ENCODE assay signal across 22 cellular contexts in the genomic region with DNA sequence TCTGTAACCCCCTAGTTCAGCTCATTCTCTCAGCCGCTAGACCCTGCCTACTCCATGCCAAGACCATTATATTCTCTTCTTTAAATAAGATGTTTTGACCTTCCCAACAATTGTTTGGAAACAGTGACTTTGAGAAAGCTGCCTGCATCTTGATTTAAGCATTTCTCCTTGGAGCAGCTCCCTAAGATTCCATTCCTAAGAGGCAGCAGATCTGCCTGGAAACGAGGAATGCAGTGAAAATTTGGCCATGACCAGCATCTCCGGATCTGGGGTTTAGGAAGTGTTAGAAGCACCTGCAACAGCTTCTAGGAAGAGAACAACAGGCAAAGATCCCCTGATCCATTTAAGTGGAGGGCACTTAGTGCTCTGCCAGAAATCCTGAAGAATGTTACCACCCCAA.
DNase-seq lines count a peak whose midpoint lies in the region; ATAC-seq, FAIRE-seq and TF ChIP-seq lines count a peak whose summit lies in the region.
"Had no signal": no experiment of that assay in that cellular context is flagged by ENCODE, and none has a peak within 500 bp of the region (broad histone marks: within the 10 kb centered on the region; RNA-seq: fewer than 3 reads in every experiment).

No MANE protein-coding gene starts in this region.

- peaks cover 3% of the 10 kb centered on the region for H3K27me3 Mint-ChIP-seq in astrocyte (ENCODE audit: low read depth, unreplicated experiment)
- H3K27me3 Mint-ChIP-seq: CD4-positive, alpha-beta T cell had no signal

- H3K27ac Mint-ChIP-seq in astrocyte (ENCODE audit: unreplicated experiment): no peak overlapping the region
- H3K27ac Mint-ChIP-seq: CD4-positive, alpha-beta T cell; IgD-negative memory B cell had no signal

- H3K9me3 ChIP-seq in astrocyte (ENCODE audit: insufficient read depth, low read depth, low read length) (no peaks in the 10 kb centered on the region), upper lobe of right lung (no peaks in the 10 kb centered on the region), adrenal gland (replicated peaks in 1 of 3) (no peaks in the 10 kb centered on the region)
- H3K9me3 ChIP-seq: A549, Caco-2 had no signal

- H2AFZ ChIP-seq in astrocyte (ENCODE audit: low read depth, low read length): no peak overlapping the region

- peaks cover 18% of the 10 kb centered on the region for H3K4me1 Mint-ChIP-seq in astrocyte (ENCODE audit: low read depth, unreplicated experiment)
- H3K4me1 Mint-ChIP-seq: IgD-negative memory B cell had no signal

- peaks cover 3% of the 10 kb centered on the region for H3K9me3 Mint-ChIP-seq in astrocyte (ENCODE audit: unreplicated experiment)
- H3K9me3 Mint-ChIP-seq: CD4-positive, alpha-beta T cell had no signal

- peak; percentile 13 for DNase-seq in EL
- DNase-seq in astrocyte (ENCODE audit: low read depth): peak; percentile 34
- DNase-seq in islet precursor cell: peak; percentile 57
- DNase-seq in upper lobe of right lung: no peak
- DNase-seq in A172 (ENCODE audit: low spot score): no peak
- no peak for DNase-seq in adrenal gland
- DNase-seq in activated CD8-positive, alpha-beta memory T cell treated with anti-CD3 and anti-CD28 coated beads for 24 hours: no peak
- DNase-seq: AML-193; Caco-2; CD4-positive, alpha-beta T cell; DMS153; DMS79; GF-D8; GOT3; H7; KBM-7 had no signal

- no peak overlapping the region for H3K27ac ChIP-seq in astrocyte (ENCODE audit: low read depth, low read length)
- H3K27ac ChIP-seq in upper lobe of right lung: no peak overlapping the region
- H3K27ac ChIP-seq in adrenal gland: no peak overlapping the region
- H3K27ac ChIP-seq: A549, C4-2B had no signal

- no peak overlapping the region for H3K4me3 ChIP-seq in astrocyte (ENCODE audit: insufficient read depth, low read depth, low read length)
- H3K4me3 ChIP-seq in upper lobe of right lung: no peak overlapping the region
- no peak overlapping the region for H3K4me3 ChIP-seq in adrenal gland
- H3K4me3 ChIP-seq: A549, GM12878 had no signal

- TF ChIP-seq POLR2A in adrenal gland (IDR thresholded peaks at IDR 0.05): no peak

- H3K36me3 Mint-ChIP-seq in astrocyte (ENCODE audit: low read depth, unreplicated experiment): peaks cover 2% of the 10 kb centered on the region
- H3K36me3 Mint-ChIP-seq: IgD-negative memory B cell had no signal

- H3K4me1 ChIP-seq in astrocyte (ENCODE audit: insufficient read depth, low read length) (peaks cover 6% of the 10 kb centered on the region), upper lobe of right lung (no peaks in the 10 kb centered on the region), adrenal gland (replicated peaks in 1 of 2) (no peaks in the 10 kb centered on the region)
- H3K4me1 ChIP-seq: Caco-2 had no signal

- FAIRE-seq in astrocyte (lab: Jason Lieb, UNC): no peak
- FAIRE-seq: A549, D721Med, GM12878, HepG2 had no signal

- intact Hi-C loops in upper lobe of right lung (cut with DNase I): no loop called here
- intact Hi-C loops in adrenal gland (cut with DNase I): no loop called here

- no peaks in the 10 kb centered on the region for H3K27me3 ChIP-seq in astrocyte (ENCODE audit: insufficient read depth, low read length)
- H3K27me3 ChIP-seq in upper lobe of right lung: no peaks in the 10 kb centered on the region
- no peaks in the 10 kb centered on the region for H3K27me3 ChIP-seq in adrenal gland

- ATAC-seq in upper lobe of right lung: no peak
- ATAC-seq: A549, GM12878, HepG2 had no signal

- H3K79me2 ChIP-seq in astrocyte (ENCODE audit: insufficient read depth, low read length): no peaks in the 10 kb centered on the region

- no peak overlapping the region for H3K4me2 ChIP-seq in astrocyte (ENCODE audit: low read length)
- H3K4me2 ChIP-seq: A549 had no signal

- WGBS in adrenal gland, 4 donors: 43 to 64% (median 61%) methylated on average over 3 of the region's 3 CpGs

- H3K36me3 ChIP-seq in astrocyte (ENCODE audit: insufficient read depth, low read length) (no peaks in the 10 kb centered on the region), upper lobe of right lung (no peaks in the 10 kb centered on the region), adrenal gland (replicated peaks in 1 of 2) (no peaks in the 10 kb centered on the region)

- no peak overlapping the region for H3K9ac ChIP-seq in astrocyte (ENCODE audit: low read length)

- H3K4me3 Mint-ChIP-seq in astrocyte (ENCODE audit: unreplicated experiment): no peak overlapping the region
- H3K4me3 Mint-ChIP-seq: CD4-positive, alpha-beta T cell; IgD-negative memory B cell had no signal

- TF ChIP-seq CTCF in astrocyte (IDR thresholded peaks at IDR 0.05; ENCODE audit: insufficient read depth, low read depth, low read length): no peak
- TF ChIP-seq CTCF in upper lobe of right lung (IDR thresholded peaks at IDR 0.05): no peak
- no peak for TF ChIP-seq CTCF in adrenal gland (IDR thresholded peaks at IDR 0.05)

- no peaks in the 10 kb centered on the region for H4K20me1 ChIP-seq in astrocyte (ENCODE audit: insufficient read depth, low read length)

Comparison
In these comparisons a context has a peak if more than half of its experiments do, and no peak if none do; other contexts are left out.
1. DNase-seq: peak in EL (single experiment), astrocyte (single experiment) and islet precursor cell (single experiment); none in upper lobe of right lung (single experiment), A172 (single experiment), adrenal gland (0 of 7) and activated CD8-positive, alpha-beta memory T cell treated with anti-CD3 and anti-CD28 coated beads for 24 hours (single experiment).